In genomic region chr1:150186789-150187559, GRCh38 we compare ENCODE assay signal across 8 cellular contexts. TPM values are rescaled to one million over a fixed set of nuclear protein-coding genes. Genes with fewer than 3 reads are reported as not detected.
DNase-seq lines count a peak whose midpoint lies in the region; ATAC-seq lines count a peak whose summit lies in the region.

No MANE protein-coding gene starts in this region.

- peak overlapping the region; percentile 9 for H3K27ac Mint-ChIP-seq in activated naive CD4-positive, alpha-beta T cell treated with anti-CD3 and anti-CD28 coated beads for 36 hours

- no peaks in the 10 kb centered on the region for H4K20me1 ChIP-seq in BLaER1 treated with 17β-estradiol and CSF1 and Interleukin-3, amounts not matched to agents 10 nM and 100 nM

- peak overlapping the region in 10 of 11 experiments; percentile 27 to 89 (median 80); a peak in 19 of 22 replicates for H3K27ac ChIP-seq in BLaER1 treated with 17β-estradiol and CSF1 and Interleukin-3, amounts not matched to agents 10 nM and 100 nM

- no peaks in the 10 kb centered on the region for H3K9me3 ChIP-seq in BLaER1 treated with 17β-estradiol and CSF1 and Interleukin-3, amounts not matched to agents 10 nM and 100 nM (replicated peaks in 1 of 11)

- H3K9me3 Mint-ChIP-seq in activated naive CD4-positive, alpha-beta T cell treated with anti-CD3 and anti-CD28 coated beads for 36 hours: no peaks in the 10 kb centered on the region

- peaks cover 10 to 54% (median 25%) of the 10 kb centered on the region in 10 experiments for H3K4me1 ChIP-seq in BLaER1 treated with 17β-estradiol and CSF1 and Interleukin-3, amounts not matched to agents 10 nM and 100 nM

- H3K4me1 Mint-ChIP-seq in activated naive CD4-positive, alpha-beta T cell treated with anti-CD3 and anti-CD28 coated beads for 36 hours (ENCODE audit: low read depth): peaks cover 12% of the 10 kb centered on the region

- CTCF ChIA-PET in activated naive CD4-positive, alpha-beta T cell treated with anti-CD3 and anti-CD28 coated beads for 36 hours (lab: Charles Lee): interaction anchor here (0.6 to 2.8 kb wide), 50 partner anchors 8 to 1596 kb away, joined by 3 to 43 read pairs (median 5); partner anchors contain the start of gene VPS45

- peak; percentile 60 for ATAC-seq in Right ventricle myocardium superior (ENCODE audit: poor library complexity)
- no peak for ATAC-seq in GM21576 (IDR thresholded peaks at IDR 0.05; ENCODE audit: unreplicated experiment)
- no peak for ATAC-seq in HG03457 (IDR thresholded peaks at IDR 0.05; ENCODE audit: unreplicated experiment)

- no peaks in the 10 kb centered on the region for H3K27me3 ChIP-seq in BLaER1 treated with 17β-estradiol and CSF1 and Interleukin-3, amounts not matched to agents 10 nM and 100 nM
- no peaks in the 10 kb centered on the region for H3K27me3 ChIP-seq in H7 (ENCODE audit: control insufficient read depth, insufficient read depth, low read length)

- intact Hi-C loops in activated naive CD4-positive, alpha-beta T cell treated with anti-CD3 and anti-CD28 coated beads for 36 hours (cut with micrococcal nuclease): loop anchor here (1.0 to 2.0 kb wide), 4 partner anchors 24 to 225 kb away; no protein-coding TSS in a partner anchor
- intact Hi-C loops in Right ventricle myocardium superior (cut with DNase I): no loop called here

- H3K4me2 ChIP-seq in BLaER1 treated with 17β-estradiol and CSF1 and Interleukin-3, amounts not matched to agents 10 nM and 100 nM: peak overlapping the region; percentile 41 to 88 (median 65)

- H3K4me3 ChIP-seq in BLaER1 treated with 17β-estradiol and CSF1 and Interleukin-3, amounts not matched to agents 10 nM and 100 nM: peak overlapping the region in 4 of 10 experiments; percentile 28 to 45 (median 36); a peak in 5 of 20 replicates
- H3K4me3 ChIP-seq in H7 (ENCODE audit: insufficient read depth, low read depth, low read length): no peak overlapping the region

- peak overlapping the region; percentile 15 for H3K4me3 Mint-ChIP-seq in activated naive CD4-positive, alpha-beta T cell treated with anti-CD3 and anti-CD28 coated beads for 36 hours

- peak; percentile 61 for DNase-seq in H7
- peak; percentile 26 for DNase-seq in NCI-H774 (lab: John Stamatoyannopoulos, UW)
- DNase-seq in activated naive CD4-positive, alpha-beta T cell treated with anti-CD3 and anti-CD28 coated beads for 36 hours: peak; percentile 22
- DNase-seq in Right ventricle myocardium superior: no peak
- peak; percentile 66 for DNase-seq in retina

- H3K36me3 ChIP-seq in BLaER1 treated with 17β-estradiol and CSF1 and Interleukin-3, amounts not matched to agents 10 nM and 100 nM: no peaks in the 10 kb centered on the region
- H3K36me3 ChIP-seq in H7 (replicated peaks; ENCODE audit: control insufficient read depth, insufficient read depth, low read length): no peaks in the 10 kb centered on the region

- H3K9ac ChIP-seq in BLaER1 treated with 17β-estradiol and CSF1 and Interleukin-3, amounts not matched to agents 10 nM and 100 nM: peak overlapping the region in 10 of 11 experiments; percentile 1 to 80 (median 67); a peak in 18 of 22 replicates

- H3K27me3 Mint-ChIP-seq in activated naive CD4-positive, alpha-beta T cell treated with anti-CD3 and anti-CD28 coated beads for 36 hours (ENCODE audit: low read depth): no peaks in the 10 kb centered on the region

- H3K36me3 Mint-ChIP-seq in activated naive CD4-positive, alpha-beta T cell treated with anti-CD3 and anti-CD28 coated beads for 36 hours (ENCODE audit: low read depth): no peaks in the 10 kb centered on the region

RNA-seq across cellular contexts. Expression of gene PLEKHO1, which starts 37.3 kb away (rescaled TPM):
- total RNA-seq in H7 (2014; rRNA removed; shearing (Covaris generic)): 69.5 and 85.9 TPM in 2 replicates
- total RNA-seq in activated naive CD4-positive, alpha-beta T cell treated with anti-CD3 and anti-CD28 coated beads for 36 hours: 1 to 10 TPM; 4.4 to 4.7 TPM
- total RNA-seq in Right ventricle myocardium superior: 45.9 TPM

RNA-seq across cellular contexts. Expression of gene ANP32E, which starts 48.9 kb away (rescaled TPM):
- 83.8 and 102 TPM in 2 replicates for total RNA-seq in H7 (2014; rRNA removed; shearing (Covaris generic))
- 100 to 1,000 TPM; 201 to 202 TPM for total RNA-seq in activated naive CD4-positive, alpha-beta T cell treated with anti-CD3 and anti-CD28 coated beads for 36 hours
- total RNA-seq in Right ventricle myocardium superior: 24.9 TPM
